In genomic region chr7:6706666-6707407, GRCh38 we compare ENCODE assay signal across 8 cellular contexts.
DNase-seq lines count a peak whose midpoint lies in the region; ATAC-seq and TF ChIP-seq lines count a peak whose summit lies in the region.

ZNF12 (minus strand) TSS chr7:6706947; CDS start chr7:6705173, 1,774 bp downstream.

- DNase-seq in NCI-H2081 treated with DMSO at 0.1 percent for 48 hours (lab: John Stamatoyannopoulos, UW) (peak; percentile 77), T1000 (lab: John Stamatoyannopoulos, UW) (peak; percentile 88), astrocyte of the hippocampus (ENCODE audit: low read depth, low spot score) (peak; percentile 98), hippocampal formation (lab: John Stamatoyannopoulos, UW) (peak; percentile 85 to 86), retina (peak; percentile 96)

- no peak for TF ChIP-seq CTCF in 22Rv1 (IDR thresholded peaks at IDR 0.05)

- H3K27ac ChIP-seq in 22Rv1: peak within 1 kb of the TSS; percentile 77

- ATAC-seq in GM18519 (IDR thresholded peaks at IDR 0.05; ENCODE audit: low FRiP score, unreplicated experiment): peak; percentile 85
- peak; percentile 91 for ATAC-seq in HG03045 (IDR thresholded peaks at IDR 0.05; ENCODE audit: unreplicated experiment)

Comparison
In these comparisons a context has a peak if more than half of its experiments do, and no peak if none do; other contexts are left out.
1. Peak in every context shown above with its lines: DNase-seq, ATAC-seq and H3K27ac ChIP-seq.